Comparison of ENCODE assay signal across 15 cellular contexts in the genomic region with DNA sequence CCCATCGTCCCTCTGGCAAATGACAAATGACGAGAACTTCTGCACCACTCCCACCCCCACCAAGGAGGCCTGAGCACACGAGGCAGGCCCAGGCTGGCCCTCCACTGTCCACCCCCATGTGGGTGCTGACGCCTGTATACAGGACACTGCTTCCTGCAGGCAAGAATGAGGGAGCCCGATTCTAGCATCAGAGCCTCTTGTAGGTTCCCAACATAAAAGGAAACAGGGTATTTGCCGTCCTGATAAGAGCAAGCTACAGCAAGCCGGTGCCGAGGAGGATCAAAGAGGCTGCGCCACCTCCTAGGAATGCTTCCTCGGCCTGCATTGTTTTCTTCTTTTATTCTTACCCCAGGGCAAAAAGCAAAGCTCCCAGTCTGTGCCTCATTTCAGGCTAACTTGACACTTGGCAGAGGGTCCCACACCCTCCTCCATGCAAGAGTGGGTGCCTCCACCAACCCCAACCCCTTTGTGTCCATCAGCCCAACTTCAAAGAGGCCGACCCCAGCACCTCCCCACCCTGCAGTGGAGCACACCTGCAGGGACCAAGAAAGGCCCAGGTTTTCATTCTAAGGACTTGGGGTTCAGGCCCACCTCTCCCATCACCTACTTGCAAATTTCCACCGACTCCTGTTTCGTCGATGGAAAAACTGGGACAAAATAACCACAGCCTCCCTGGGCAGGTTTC. TPM values are rescaled to one million over a fixed set of nuclear protein-coding genes. Genes with fewer than 3 reads are reported as not detected.
DNase-seq lines count a peak whose midpoint lies in the region; ATAC-seq and TF ChIP-seq lines count a peak whose summit lies in the region.
"Had no signal": no experiment of that assay in that cellular context is flagged by ENCODE, and none has a peak within 500 bp of the region (broad histone marks: within the 10 kb centered on the region; RNA-seq: fewer than 3 reads in every experiment).

No MANE protein-coding gene starts in this region.

- peak overlapping the region; percentile 63; the same call in 1 of the 2 replicates for H2BK20ac ChIP-seq in IMR-90 (ENCODE audit: low read depth, low read length)

- peak overlapping the region; percentile 78; the same call in 1 of the 2 replicates for H3K14ac ChIP-seq in IMR-90 (replicated peaks; ENCODE audit: low read depth, low read length)

- H2BK120ac ChIP-seq in IMR-90 (ENCODE audit: low read depth, low read length) = peak overlapping the region; percentile 78

- TF ChIP-seq POLR2A in IMR-90 (IDR thresholded peaks at IDR 0.05; ENCODE audit: low read depth, low read length) = no peak

- H3K36me3 ChIP-seq in IMR-90 (ENCODE audit: control insufficient read depth, insufficient read depth, low read length) = peaks cover 2% of the 10 kb centered on the region
- H3K36me3 ChIP-seq in mesodermal cell (ENCODE audit: control insufficient read depth, insufficient read depth, low read length) = peaks cover 2% of the 10 kb centered on the region
- H3K36me3 ChIP-seq in tibial artery = no peaks in the 10 kb centered on the region

- H2AK9ac ChIP-seq in IMR-90 (replicated peaks; ENCODE audit: low read depth, low read length, poor library complexity) = peak overlapping the region; percentile 81

- ATAC-seq in IMR-90 (ENCODE audit: low read depth) = peak; percentile 45
- no peak for ATAC-seq in natural killer cell
- ATAC-seq: activated CD8-positive, alpha-beta memory T cell treated with anti-CD3 and anti-CD28 coated beads, Interleukin-2, amount 10 ng/mL, durations not matched to agents 7 days and 5 days; activated naive CD4-positive, alpha-beta T cell treated with anti-CD3 and anti-CD28 coated beads, Interleukin-2, amount 50 U/mL, for 72 hours had no signal

- peak overlapping the region; percentile 44 for H2AFZ ChIP-seq in IMR-90 (replicated peaks; ENCODE audit: low read length, poor library complexity)

- intact Hi-C loops in IMR-90 (cut with micrococcal nuclease) = no loop called here
- intact Hi-C loops in tibial artery (cut with DNase I; ENCODE audit: low total_unique reads) = no loop called here
- intact Hi-C loops in natural killer cell (cut with micrococcal nuclease) = no loop called here

- in situ Hi-C loops in IMR-90 (cut with MboI; ENCODE audit: low sequenced_read_pairs) = no loop called here

- CTCF ChIA-PET in IMR-90 (lab: Yijun Ruan, JAX) = no interaction called here

- peaks cover 16% of the 10 kb centered on the region for H3K4me1 ChIP-seq in IMR-90 (ENCODE audit: control insufficient read depth, insufficient read depth, low read length)
- peaks cover 22% of the 10 kb centered on the region for H3K4me1 ChIP-seq in mesodermal cell (ENCODE audit: control insufficient read depth, insufficient read depth, low read length, poor library complexity, severe bottlenecking)
- peaks cover 8 to 67% (median 20%) of the 10 kb centered on the region in 4 donors for H3K4me1 ChIP-seq in tibial artery

- POLR2A ChIA-PET in IMR-90 (lab: Charles Lee; ENCODE audit: unreplicated experiment) = no interaction called here

- H3K36me3 Mint-ChIP-seq in chondrocyte (ENCODE audit: low read depth) (peaks cover 29% of the 10 kb centered on the region), natural killer cell (no peaks in the 10 kb centered on the region)
- H3K36me3 Mint-ChIP-seq: activated CD8-positive, alpha-beta memory T cell treated with anti-CD3 and anti-CD28 coated beads, Interleukin-2, amount 10 ng/mL, durations not matched to agents 7 days and 5 days; activated naive CD4-positive, alpha-beta T cell treated with anti-CD3 and anti-CD28 coated beads, Interleukin-2, amount 50 U/mL, for 72 hours had no signal

- H3K56ac ChIP-seq in IMR-90 (ENCODE audit: extremely low read depth, insufficient read depth, low read length) = no peak overlapping the region

- no peak overlapping the region for H2BK5ac ChIP-seq in IMR-90 (ENCODE audit: low read depth, low read length, poor library complexity, severe bottlenecking)

- H3K27ac ChIP-seq in IMR-90 (ENCODE audit: insufficient read depth, low read length) (no peak overlapping the region), mesodermal cell (ENCODE audit: low read depth, low read length, severe bottlenecking) (peak overlapping the region; percentile 88), tibial artery (peak overlapping the region; percentile 27 to 63)
- H3K27ac ChIP-seq: BLaER1 treated with 17β-estradiol and CSF1 and Interleukin-3, amounts not matched to agents 10 nM and 100 nM; VCaP had no signal

- no peak for TF ChIP-seq RAD21 in IMR-90 (IDR thresholded peaks at IDR 0.05; ENCODE audit: low read length)

- peak overlapping the region; percentile 90 for H3K27ac Mint-ChIP-seq in chondrocyte (ENCODE audit: unreplicated experiment)
- H3K27ac Mint-ChIP-seq in natural killer cell = no peak overlapping the region
- H3K27ac Mint-ChIP-seq: activated CD8-positive, alpha-beta memory T cell treated with anti-CD3 and anti-CD28 coated beads, Interleukin-2, amount 10 ng/mL, durations not matched to agents 7 days and 5 days; activated naive CD4-positive, alpha-beta T cell treated with anti-CD3 and anti-CD28 coated beads, Interleukin-2, amount 50 U/mL, for 72 hours; memory B cell had no signal

- H3K23ac ChIP-seq in IMR-90 (ENCODE audit: low read depth, low read length) = peak overlapping the region; percentile 74; the same call in 1 of the 2 replicates

- no peak overlapping the region for H4K5ac ChIP-seq in IMR-90 (ENCODE audit: low read depth, low read length)

- H3K4me1 Mint-ChIP-seq in chondrocyte (ENCODE audit: low read depth) = peaks cover 82% of the 10 kb centered on the region
- H3K4me1 Mint-ChIP-seq in natural killer cell = no peaks in the 10 kb centered on the region
- H3K4me1 Mint-ChIP-seq: activated CD8-positive, alpha-beta memory T cell treated with anti-CD3 and anti-CD28 coated beads, Interleukin-2, amount 10 ng/mL, durations not matched to agents 7 days and 5 days had no signal

- DNase-seq in IMR-90 (no peak), chondrocyte (ENCODE audit: low spot score) (no peak), tibial artery (no peak), NCI-H187 treated with DMSO at 0.1 percent for 48 hours (lab: John Stamatoyannopoulos, UW) (no peak), midbrain (lab: John Stamatoyannopoulos, UW) (no peak), natural killer cell (no peak), SW480 (ENCODE audit: low spot score) (no peak)
- DNase-seq: activated CD8-positive, alpha-beta memory T cell treated with anti-CD3 and anti-CD28 coated beads, Interleukin-2, amount 10 ng/mL, durations not matched to agents 7 days and 5 days; DMS79; stimulated activated CD4-positive, alpha-beta T cell treated with anti-CD3 and anti-CD28 coated beads, Interleukin-1b, Interleukin-23, amount 100 ng/mL, for 48 hours had no signal

- dilution Hi-C loops in IMR-90 (cut with HindIII; ENCODE audit: low sequenced_read_pairs, unreplicated experiment) = no loop called here

- H3K4ac ChIP-seq in IMR-90 (ENCODE audit: low read depth, low read length) = peak overlapping the region; percentile 73

- no peak overlapping the region; the same call in 2 of the 3 replicates for H2BK15ac ChIP-seq in IMR-90 (ENCODE audit: low read depth, low read length)

- H4K91ac ChIP-seq in IMR-90 (ENCODE audit: insufficient read depth, low read depth, low read length) = peak overlapping the region; percentile 21; the same call in 1 of the 2 replicates

- no TSS peak for BruUV-seq in IMR-90 (replicated peaks; lab: Mats Ljungman, UMichigan)

- H4K8ac ChIP-seq in IMR-90 (ENCODE audit: low read depth in 2 of 2, low read length in 2 of 2) = peak overlapping the region in 1 of 2 experiments; percentile 63; a peak in 1 of 4 replicates

- H3K27me3 Mint-ChIP-seq in chondrocyte (ENCODE audit: low read depth) (no peaks in the 10 kb centered on the region), natural killer cell (ENCODE audit: low read depth in 2 of 2) (no peaks in the 10 kb centered on the region)
- H3K27me3 Mint-ChIP-seq: activated CD8-positive, alpha-beta memory T cell treated with anti-CD3 and anti-CD28 coated beads, Interleukin-2, amount 10 ng/mL, durations not matched to agents 7 days and 5 days; memory B cell had no signal

- H3K18ac ChIP-seq in IMR-90 (ENCODE audit: low read depth, low read length) = no peak overlapping the region

- no peak overlapping the region for H3K4me3 ChIP-seq in IMR-90 (ENCODE audit: insufficient read depth, low read depth, low read length)
- H3K4me3 ChIP-seq in mesodermal cell (ENCODE audit: extremely low read depth, insufficient read depth, low read length, poor library complexity, severe bottlenecking) = no peak overlapping the region
- H3K4me3 ChIP-seq in tibial artery = no peak overlapping the region
- H3K4me3 ChIP-seq: BLaER1 treated with 17β-estradiol and CSF1 and Interleukin-3, amounts not matched to agents 10 nM and 100 nM had no signal

- H3K9ac ChIP-seq in IMR-90 (ENCODE audit: low read depth, low read length) = no peak overlapping the region
- H3K9ac ChIP-seq: BLaER1 treated with 17β-estradiol and CSF1 and Interleukin-3, amounts not matched to agents 10 nM and 100 nM had no signal

- H3K4me2 ChIP-seq in IMR-90 (ENCODE audit: low read depth, low read length) = no peak overlapping the region

- peak overlapping the region; percentile 42 for H2AK5ac ChIP-seq in IMR-90 (ENCODE audit: low read depth, low read length)

- no peak overlapping the region for H3K4me3 Mint-ChIP-seq in chondrocyte (ENCODE audit: unreplicated experiment)
- H3K4me3 Mint-ChIP-seq in natural killer cell = no peak overlapping the region
- H3K4me3 Mint-ChIP-seq: activated CD8-positive, alpha-beta memory T cell treated with anti-CD3 and anti-CD28 coated beads, Interleukin-2, amount 10 ng/mL, durations not matched to agents 7 days and 5 days; memory B cell had no signal

- peaks cover 60 to 93% of the 10 kb centered on the region in 2 experiments for H3K79me1 ChIP-seq in IMR-90 (ENCODE audit: low read depth in 1 of 2, low read length in 2 of 2)

- H3K9me3 Mint-ChIP-seq in chondrocyte (ENCODE audit: low read depth) (no peaks in the 10 kb centered on the region), natural killer cell (no peaks in the 10 kb centered on the region)
- H3K9me3 Mint-ChIP-seq: activated naive CD4-positive, alpha-beta T cell treated with anti-CD3 and anti-CD28 coated beads, Interleukin-2, amount 50 U/mL, for 72 hours; memory B cell had no signal

- TF ChIP-seq CTCF in IMR-90 (conservative IDR thresholded peaks at IDR 0.05; ENCODE audit: low read depth, low read length) (no peak), chondrocyte (IDR thresholded peaks at IDR 0.05) (no peak), tibial artery (IDR thresholded peaks at IDR 0.05) (no peak), natural killer cell (IDR thresholded peaks at IDR 0.05) (no peak)

- H3K9me1 ChIP-seq in IMR-90 (ENCODE audit: insufficient read depth, low read length) = peaks cover 48% of the 10 kb centered on the region

- no peaks in the 10 kb centered on the region for H3K27me3 ChIP-seq in IMR-90 (ENCODE audit: control insufficient read depth, insufficient read depth, low read length)
- no peaks in the 10 kb centered on the region for H3K27me3 ChIP-seq in tibial artery
- H3K27me3 ChIP-seq: BLaER1 treated with 17β-estradiol and CSF1 and Interleukin-3, amounts not matched to agents 10 nM and 100 nM had no signal

- H4K20me1 ChIP-seq in IMR-90 (ENCODE audit: insufficient read depth, low read length) = peaks cover 73% of the 10 kb centered on the region

- no peaks in the 10 kb centered on the region for H3K9me3 ChIP-seq in IMR-90 (ENCODE audit: control insufficient read depth, insufficient read depth, low read length)
- no peaks in the 10 kb centered on the region for H3K9me3 ChIP-seq in mesodermal cell (ENCODE audit: control insufficient read depth, low read length)
- H3K9me3 ChIP-seq in tibial artery = no peaks in the 10 kb centered on the region

- 75% methylated on average over 3 of the region's 14 CpGs; no CpG with 5 or more reads in 1 of the 2 experiments for WGBS in IMR-90 (ENCODE audit: extremely low coverage in 2 of 2, insufficient read length in 1 of 2), 2 experiments
- 66 to 70% methylated on average over 14 of the region's 14 CpGs for WGBS in mesodermal cell (ENCODE audit: insufficient coverage in 2 of 2), 2 experiments

RNA-seq across cellular contexts. Expression of gene TNS3, which starts 23.8 kb away (rescaled TPM):
- total RNA-seq in IMR-90 (2012; rRNA removed) (58.9 and 64.3 TPM in 2 replicates), chondrocyte (320 to 433 TPM (median 426 TPM) in 3 replicates), natural killer cell (1 to 10 TPM; 1.6 to 3.5 (median 2.9) TPM)
- 75.6 and 79.2 TPM in 2 replicates for polyA plus RNA-seq in IMR-90 (2012; rRNA removed)
- 45.5 and 62.9 TPM in 2 replicates for polyA plus RNA-seq in IMR-90 (2012; cell fraction: cytosol; rRNA removed)
- polyA plus RNA-seq in IMR-90 (2012; cell fraction: nucleus; rRNA removed; ENCODE audit: low replicate concordance) = 103 and 160 TPM in 2 replicates
- polyA plus RNA-seq in mesodermal cell (2013, experiment 1 of 2) = 37.7 TPM
- 37.1 TPM for polyA plus RNA-seq in mesodermal cell (2013, experiment 2 of 2)

Comparison
In these comparisons a context has a peak if more than half of its experiments do, and no peak if none do; other contexts are left out.
1. RNA of gene TNS3, which starts 23.8 kb away (total RNA-seq): 320 to 433 TPM in chondrocyte and 58.9 to 64.3 TPM in IMR-90; 1.6 to 3.5 TPM in natural killer cell; every median in the first group is over 10 times any median in the second.